ENCODE assay signal across 1 cellular context in the genomic region with DNA sequence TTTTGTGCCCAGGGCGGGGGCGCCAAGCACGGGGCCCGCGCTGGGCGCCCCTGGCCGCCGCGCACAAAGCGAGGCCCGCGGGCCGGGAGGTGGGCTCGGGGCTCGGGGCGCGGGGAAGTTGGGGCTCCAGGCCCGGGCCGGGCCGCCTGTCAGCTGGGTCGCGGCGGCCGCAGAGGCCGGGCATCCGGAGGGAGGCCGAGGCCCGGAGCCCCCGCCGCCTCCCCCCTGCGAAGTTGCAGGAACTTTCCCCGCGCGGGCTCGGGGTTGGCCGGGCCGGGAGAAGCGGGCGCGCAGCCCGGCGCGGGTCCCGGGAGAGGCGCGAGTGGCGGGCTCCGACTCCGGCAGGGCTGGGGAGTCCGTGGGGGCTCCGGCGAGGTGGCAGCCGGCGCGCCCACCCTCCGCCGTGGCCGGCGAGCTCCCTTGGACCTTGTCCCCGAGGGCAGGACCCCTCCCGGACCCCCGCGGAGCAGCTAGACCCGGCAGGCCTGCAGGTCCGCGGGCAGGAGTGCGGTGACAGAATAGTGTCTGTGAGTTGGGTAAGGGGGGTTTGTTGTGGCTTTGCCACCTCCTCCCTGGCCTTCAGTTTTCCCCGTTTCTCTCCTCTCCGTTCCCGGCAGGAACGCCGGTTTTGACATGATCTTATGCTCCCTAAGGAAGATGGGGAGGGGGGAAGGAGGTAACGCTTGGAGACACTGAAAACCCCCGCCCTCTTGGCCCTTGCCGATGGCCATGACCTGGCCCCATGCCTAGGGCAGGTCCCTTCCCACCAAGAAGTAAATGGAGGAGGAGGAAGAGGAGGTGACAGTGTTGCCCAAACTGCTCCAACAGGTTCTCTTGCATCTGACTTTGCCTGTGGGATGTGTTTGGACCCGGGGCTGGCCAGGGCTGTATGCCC.
TF ChIP-seq lines count a peak whose summit lies in the region.

No MANE protein-coding gene starts in this region.

TF ChIP-seq in HepG2, 621 proteins besides CTCF, POLR2A, EP300 and RAD21 (continues in another document):
- TF ChIP-seq, protein P1, sequence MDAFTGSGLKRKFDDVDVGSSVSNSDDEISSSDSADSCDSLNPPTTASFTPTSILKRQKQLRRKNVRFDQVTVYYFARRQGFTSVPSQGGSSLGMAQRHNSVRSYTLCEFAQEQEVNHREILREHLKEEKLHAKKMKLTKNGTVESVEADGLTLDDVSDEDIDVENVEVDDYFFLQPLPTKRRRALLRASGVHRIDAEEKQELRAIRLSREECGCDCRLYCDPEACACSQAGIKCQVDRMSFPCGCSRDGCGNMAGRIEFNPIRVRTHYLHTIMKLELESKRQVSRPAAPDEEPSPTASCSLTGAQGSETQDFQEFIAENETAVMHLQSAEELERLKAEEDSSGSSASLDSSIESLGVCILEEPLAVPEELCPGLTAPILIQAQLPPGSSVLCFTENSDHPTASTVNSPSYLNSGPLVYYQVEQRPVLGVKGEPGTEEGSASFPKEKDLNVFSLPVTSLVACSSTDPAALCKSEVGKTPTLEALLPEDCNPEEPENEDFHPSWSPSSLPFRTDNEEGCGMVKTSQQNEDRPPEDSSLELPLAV (CRISPR knock-in tag; conservative IDR thresholded peaks at IDR 0.05; ENCODE audit: low read depth), result no peak
- TF ChIP-seq, protein P2, sequence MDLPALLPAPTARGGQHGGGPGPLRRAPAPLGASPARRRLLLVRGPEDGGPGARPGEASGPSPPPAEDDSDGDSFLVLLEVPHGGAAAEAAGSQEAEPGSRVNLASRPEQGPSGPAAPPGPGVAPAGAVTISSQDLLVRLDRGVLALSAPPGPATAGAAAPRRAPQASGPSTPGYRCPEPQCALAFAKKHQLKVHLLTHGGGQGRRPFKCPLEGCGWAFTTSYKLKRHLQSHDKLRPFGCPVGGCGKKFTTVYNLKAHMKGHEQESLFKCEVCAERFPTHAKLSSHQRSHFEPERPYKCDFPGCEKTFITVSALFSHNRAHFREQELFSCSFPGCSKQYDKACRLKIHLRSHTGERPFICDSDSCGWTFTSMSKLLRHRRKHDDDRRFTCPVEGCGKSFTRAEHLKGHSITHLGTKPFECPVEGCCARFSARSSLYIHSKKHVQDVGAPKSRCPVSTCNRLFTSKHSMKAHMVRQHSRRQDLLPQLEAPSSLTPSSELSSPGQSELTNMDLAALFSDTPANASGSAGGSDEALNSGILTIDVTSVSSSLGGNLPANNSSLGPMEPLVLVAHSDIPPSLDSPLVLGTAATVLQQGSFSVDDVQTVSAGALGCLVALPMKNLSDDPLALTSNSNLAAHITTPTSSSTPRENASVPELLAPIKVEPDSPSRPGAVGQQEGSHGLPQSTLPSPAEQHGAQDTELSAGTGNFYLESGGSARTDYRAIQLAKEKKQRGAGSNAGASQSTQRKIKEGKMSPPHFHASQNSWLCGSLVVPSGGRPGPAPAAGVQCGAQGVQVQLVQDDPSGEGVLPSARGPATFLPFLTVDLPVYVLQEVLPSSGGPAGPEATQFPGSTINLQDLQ (CRISPR knock-in tag; IDR thresholded peaks at IDR 0.05), result no peak
- peak; percentile 54; the same call in 1 of the 2 replicates for TF ChIP-seq HNF4A (CRISPR knock-in tag; IDR thresholded peaks at IDR 0.05)
- no peak for TF ChIP-seq ZNF629 (CRISPR knock-in tag; conservative IDR thresholded peaks at IDR 0.05)
- peak; percentile 33; the same call in 1 of the 2 replicates for TF ChIP-seq ZNF746 (CRISPR knock-in tag; IDR thresholded peaks at IDR 0.05)
- TF ChIP-seq ZFP82 (CRISPR knock-in tag; IDR thresholded peaks at IDR 0.05; ENCODE audit: borderline replicate concordance), result 0 out of 2 replicates have a peak, but pooled peaks have one; percentile 7
- TF ChIP-seq KLF12 (CRISPR knock-in tag; IDR thresholded peaks at IDR 0.05; ENCODE audit: borderline replicate concordance), result no peak
- TF ChIP-seq, protein P3, sequence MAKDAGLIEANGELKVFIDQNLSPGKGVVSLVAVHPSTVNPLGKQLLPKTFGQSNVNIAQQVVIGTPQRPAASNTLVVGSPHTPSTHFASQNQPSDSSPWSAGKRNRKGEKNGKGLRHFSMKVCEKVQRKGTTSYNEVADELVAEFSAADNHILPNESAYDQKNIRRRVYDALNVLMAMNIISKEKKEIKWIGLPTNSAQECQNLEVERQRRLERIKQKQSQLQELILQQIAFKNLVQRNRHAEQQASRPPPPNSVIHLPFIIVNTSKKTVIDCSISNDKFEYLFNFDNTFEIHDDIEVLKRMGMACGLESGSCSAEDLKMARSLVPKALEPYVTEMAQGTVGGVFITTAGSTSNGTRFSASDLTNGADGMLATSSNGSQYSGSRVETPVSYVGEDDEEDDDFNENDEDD (CRISPR knock-in tag; IDR thresholded peaks at IDR 0.05; ENCODE audit: borderline replicate concordance), result peak; percentile 31; the same call in 1 of the 2 replicates
- TF ChIP-seq, protein P4, sequence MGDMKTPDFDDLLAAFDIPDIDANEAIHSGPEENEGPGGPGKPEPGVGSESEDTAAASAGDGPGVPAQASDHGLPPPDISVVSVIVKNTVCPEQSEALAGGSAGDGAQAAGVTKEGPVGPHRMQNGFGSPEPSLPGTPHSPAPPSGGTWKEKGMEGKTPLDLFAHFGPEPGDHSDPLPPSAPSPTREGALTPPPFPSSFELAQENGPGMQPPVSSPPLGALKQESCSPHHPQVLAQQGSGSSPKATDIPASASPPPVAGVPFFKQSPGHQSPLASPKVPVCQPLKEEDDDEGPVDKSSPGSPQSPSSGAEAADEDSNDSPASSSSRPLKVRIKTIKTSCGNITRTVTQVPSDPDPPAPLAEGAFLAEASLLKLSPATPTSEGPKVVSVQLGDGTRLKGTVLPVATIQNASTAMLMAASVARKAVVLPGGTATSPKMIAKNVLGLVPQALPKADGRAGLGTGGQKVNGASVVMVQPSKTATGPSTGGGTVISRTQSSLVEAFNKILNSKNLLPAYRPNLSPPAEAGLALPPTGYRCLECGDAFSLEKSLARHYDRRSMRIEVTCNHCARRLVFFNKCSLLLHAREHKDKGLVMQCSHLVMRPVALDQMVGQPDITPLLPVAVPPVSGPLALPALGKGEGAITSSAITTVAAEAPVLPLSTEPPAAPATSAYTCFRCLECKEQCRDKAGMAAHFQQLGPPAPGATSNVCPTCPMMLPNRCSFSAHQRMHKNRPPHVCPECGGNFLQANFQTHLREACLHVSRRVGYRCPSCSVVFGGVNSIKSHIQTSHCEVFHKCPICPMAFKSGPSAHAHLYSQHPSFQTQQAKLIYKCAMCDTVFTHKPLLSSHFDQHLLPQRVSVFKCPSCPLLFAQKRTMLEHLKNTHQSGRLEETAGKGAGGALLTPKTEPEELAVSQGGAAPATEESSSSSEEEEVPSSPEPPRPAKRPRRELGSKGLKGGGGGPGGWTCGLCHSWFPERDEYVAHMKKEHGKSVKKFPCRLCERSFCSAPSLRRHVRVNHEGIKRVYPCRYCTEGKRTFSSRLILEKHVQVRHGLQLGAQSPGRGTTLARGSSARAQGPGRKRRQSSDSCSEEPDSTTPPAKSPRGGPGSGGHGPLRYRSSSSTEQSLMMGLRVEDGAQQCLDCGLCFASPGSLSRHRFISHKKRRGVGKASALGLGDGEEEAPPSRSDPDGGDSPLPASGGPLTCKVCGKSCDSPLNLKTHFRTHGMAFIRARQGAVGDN (CRISPR knock-in tag; IDR thresholded peaks at IDR 0.05), result peak; percentile 59
- TF ChIP-seq ZNF792 (CRISPR knock-in tag; IDR thresholded peaks at IDR 0.05), result no peak
- TF ChIP-seq ZNF768 (CRISPR knock-in tag; IDR thresholded peaks at IDR 0.05), result peak; percentile 9; the same call in 1 of the 2 replicates
- TF ChIP-seq, protein P5, sequence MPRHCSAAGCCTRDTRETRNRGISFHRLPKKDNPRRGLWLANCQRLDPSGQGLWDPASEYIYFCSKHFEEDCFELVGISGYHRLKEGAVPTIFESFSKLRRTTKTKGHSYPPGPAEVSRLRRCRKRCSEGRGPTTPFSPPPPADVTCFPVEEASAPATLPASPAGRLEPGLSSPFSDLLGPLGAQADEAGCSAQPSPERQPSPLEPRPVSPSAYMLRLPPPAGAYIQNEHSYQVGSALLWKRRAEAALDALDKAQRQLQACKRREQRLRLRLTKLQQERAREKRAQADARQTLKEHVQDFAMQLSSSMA (CRISPR knock-in tag; IDR thresholded peaks at IDR 0.05), result no peak
- TF ChIP-seq SP2 (CRISPR knock-in tag; IDR thresholded peaks at IDR 0.05), result no peak
- no peak for TF ChIP-seq NFE2L2 (IDR thresholded peaks at IDR 0.05; ENCODE audit: low read length)
- TF ChIP-seq, protein P6, sequence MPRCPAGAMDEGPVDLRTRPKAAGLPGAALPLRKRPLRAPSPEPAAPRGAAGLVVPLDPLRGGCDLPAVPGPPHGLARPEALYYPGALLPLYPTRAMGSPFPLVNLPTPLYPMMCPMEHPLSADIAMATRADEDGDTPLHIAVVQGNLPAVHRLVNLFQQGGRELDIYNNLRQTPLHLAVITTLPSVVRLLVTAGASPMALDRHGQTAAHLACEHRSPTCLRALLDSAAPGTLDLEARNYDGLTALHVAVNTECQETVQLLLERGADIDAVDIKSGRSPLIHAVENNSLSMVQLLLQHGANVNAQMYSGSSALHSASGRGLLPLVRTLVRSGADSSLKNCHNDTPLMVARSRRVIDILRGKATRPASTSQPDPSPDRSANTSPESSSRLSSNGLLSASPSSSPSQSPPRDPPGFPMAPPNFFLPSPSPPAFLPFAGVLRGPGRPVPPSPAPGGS (CRISPR knock-in tag; IDR thresholded peaks at IDR 0.05), result 0 out of 2 replicates have a peak, but pooled peaks have one; percentile 37
- TF ChIP-seq, protein P7, sequence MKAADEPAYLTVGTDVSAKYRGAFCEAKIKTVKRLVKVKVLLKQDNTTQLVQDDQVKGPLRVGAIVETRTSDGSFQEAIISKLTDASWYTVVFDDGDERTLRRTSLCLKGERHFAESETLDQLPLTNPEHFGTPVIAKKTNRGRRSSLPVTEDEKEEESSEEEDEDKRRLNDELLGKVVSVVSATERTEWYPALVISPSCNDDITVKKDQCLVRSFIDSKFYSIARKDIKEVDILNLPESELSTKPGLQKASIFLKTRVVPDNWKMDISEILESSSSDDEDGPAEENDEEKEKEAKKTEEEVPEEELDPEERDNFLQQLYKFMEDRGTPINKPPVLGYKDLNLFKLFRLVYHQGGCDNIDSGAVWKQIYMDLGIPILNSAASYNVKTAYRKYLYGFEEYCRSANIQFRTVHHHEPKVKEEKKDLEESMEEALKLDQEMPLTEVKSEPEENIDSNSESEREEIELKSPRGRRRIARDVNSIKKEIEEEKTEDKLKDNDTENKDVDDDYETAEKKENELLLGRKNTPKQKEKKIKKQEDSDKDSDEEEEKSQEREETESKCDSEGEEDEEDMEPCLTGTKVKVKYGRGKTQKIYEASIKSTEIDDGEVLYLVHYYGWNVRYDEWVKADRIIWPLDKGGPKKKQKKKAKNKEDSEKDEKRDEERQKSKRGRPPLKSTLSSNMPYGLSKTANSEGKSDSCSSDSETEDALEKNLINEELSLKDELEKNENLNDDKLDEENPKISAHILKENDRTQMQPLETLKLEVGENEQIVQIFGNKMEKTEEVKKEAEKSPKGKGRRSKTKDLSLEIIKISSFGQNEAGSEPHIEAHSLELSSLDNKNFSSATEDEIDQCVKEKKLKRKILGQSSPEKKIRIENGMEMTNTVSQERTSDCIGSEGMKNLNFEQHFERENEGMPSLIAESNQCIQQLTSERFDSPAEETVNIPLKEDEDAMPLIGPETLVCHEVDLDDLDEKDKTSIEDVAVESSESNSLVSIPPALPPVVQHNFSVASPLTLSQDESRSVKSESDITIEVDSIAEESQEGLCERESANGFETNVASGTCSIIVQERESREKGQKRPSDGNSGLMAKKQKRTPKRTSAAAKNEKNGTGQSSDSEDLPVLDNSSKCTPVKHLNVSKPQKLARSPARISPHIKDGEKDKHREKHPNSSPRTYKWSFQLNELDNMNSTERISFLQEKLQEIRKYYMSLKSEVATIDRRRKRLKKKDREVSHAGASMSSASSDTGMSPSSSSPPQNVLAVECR (CRISPR knock-in tag; IDR thresholded peaks at IDR 0.05; ENCODE audit: borderline replicate concordance), result peak; percentile 45
- TF ChIP-seq LCORL (IDR thresholded peaks at IDR 0.05), result no peak
- peak; percentile 19; the same call in 1 of the 2 replicates for TF ChIP-seq LCORL (CRISPR knock-in tag; IDR thresholded peaks at IDR 0.05)
- TF ChIP-seq, protein P8, sequence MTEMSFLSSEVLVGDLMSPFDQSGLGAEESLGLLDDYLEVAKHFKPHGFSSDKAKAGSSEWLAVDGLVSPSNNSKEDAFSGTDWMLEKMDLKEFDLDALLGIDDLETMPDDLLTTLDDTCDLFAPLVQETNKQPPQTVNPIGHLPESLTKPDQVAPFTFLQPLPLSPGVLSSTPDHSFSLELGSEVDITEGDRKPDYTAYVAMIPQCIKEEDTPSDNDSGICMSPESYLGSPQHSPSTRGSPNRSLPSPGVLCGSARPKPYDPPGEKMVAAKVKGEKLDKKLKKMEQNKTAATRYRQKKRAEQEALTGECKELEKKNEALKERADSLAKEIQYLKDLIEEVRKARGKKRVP (CRISPR knock-in tag; IDR thresholded peaks at IDR 0.05), result no peak
- peak; percentile 47; the same call in 1 of the 2 replicates for TF ChIP-seq MTA1 (CRISPR knock-in tag; IDR thresholded peaks at IDR 0.05; ENCODE audit: borderline replicate concordance)
- no peak for TF ChIP-seq ZNF550 (CRISPR knock-in tag; IDR thresholded peaks at IDR 0.05; ENCODE audit: borderline replicate concordance)
- 0 out of 2 replicates have a peak, but pooled peaks have one; percentile 38 for TF ChIP-seq KDM5B (CRISPR knock-in tag; IDR thresholded peaks at IDR 0.05; ENCODE audit: borderline replicate concordance)
- TF ChIP-seq, protein P9, sequence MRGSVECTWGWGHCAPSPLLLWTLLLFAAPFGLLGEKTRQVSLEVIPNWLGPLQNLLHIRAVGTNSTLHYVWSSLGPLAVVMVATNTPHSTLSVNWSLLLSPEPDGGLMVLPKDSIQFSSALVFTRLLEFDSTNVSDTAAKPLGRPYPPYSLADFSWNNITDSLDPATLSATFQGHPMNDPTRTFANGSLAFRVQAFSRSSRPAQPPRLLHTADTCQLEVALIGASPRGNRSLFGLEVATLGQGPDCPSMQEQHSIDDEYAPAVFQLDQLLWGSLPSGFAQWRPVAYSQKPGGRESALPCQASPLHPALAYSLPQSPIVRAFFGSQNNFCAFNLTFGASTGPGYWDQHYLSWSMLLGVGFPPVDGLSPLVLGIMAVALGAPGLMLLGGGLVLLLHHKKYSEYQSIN (CRISPR knock-in tag; IDR thresholded peaks at IDR 0.05; ENCODE audit: borderline replicate concordance), result no peak
- peak; percentile 35; the same call in 1 of the 2 replicates for TF ChIP-seq ZBTB7B (CRISPR knock-in tag; IDR thresholded peaks at IDR 0.05)
- TF ChIP-seq GATA4 (IDR thresholded peaks at IDR 0.05; ENCODE audit: borderline replicate concordance, low read depth), result no peak
- TF ChIP-seq, protein P10, sequence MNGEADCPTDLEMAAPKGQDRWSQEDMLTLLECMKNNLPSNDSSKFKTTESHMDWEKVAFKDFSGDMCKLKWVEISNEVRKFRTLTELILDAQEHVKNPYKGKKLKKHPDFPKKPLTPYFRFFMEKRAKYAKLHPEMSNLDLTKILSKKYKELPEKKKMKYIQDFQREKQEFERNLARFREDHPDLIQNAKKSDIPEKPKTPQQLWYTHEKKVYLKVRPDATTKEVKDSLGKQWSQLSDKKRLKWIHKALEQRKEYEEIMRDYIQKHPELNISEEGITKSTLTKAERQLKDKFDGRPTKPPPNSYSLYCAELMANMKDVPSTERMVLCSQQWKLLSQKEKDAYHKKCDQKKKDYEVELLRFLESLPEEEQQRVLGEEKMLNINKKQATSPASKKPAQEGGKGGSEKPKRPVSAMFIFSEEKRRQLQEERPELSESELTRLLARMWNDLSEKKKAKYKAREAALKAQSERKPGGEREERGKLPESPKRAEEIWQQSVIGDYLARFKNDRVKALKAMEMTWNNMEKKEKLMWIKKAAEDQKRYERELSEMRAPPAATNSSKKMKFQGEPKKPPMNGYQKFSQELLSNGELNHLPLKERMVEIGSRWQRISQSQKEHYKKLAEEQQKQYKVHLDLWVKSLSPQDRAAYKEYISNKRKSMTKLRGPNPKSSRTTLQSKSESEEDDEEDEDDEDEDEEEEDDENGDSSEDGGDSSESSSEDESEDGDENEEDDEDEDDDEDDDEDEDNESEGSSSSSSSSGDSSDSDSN (CRISPR knock-in tag; IDR thresholded peaks at IDR 0.05), result peak; percentile 65
